Comparison of ENCODE assay signal across 1 cellular context in genomic region chr11:62708423-62709261, GRCh38.
TF ChIP-seq lines count a peak whose summit lies in the region.

No MANE protein-coding gene starts in this region.

TF ChIP-seq in WTC11, 78 proteins besides CTCF, POLR2A, EP300 and RAD21 (continued from another document):
- TF ChIP-seq ZNF532 (CRISPR knock-in tag; IDR thresholded peaks at IDR 0.05; ENCODE audit: borderline replicate concordance) (no peak), IRF1 (CRISPR knock-in tag; IDR thresholded peaks at IDR 0.05) (no peak), ZNF396 (CRISPR knock-in tag; IDR thresholded peaks at IDR 0.05; ENCODE audit: borderline replicate concordance) (no peak), ATF1 (CRISPR knock-in tag; IDR thresholded peaks at IDR 0.05) (no peak), PREB (CRISPR knock-in tag; IDR thresholded peaks at IDR 0.05; ENCODE audit: borderline replicate concordance) (no peak), ZNF219 (CRISPR knock-in tag; IDR thresholded peaks at IDR 0.05; ENCODE audit: borderline replicate concordance) (no peak), GABPB1 (CRISPR knock-in tag; IDR thresholded peaks at IDR 0.05) (no peak), RORB (CRISPR knock-in tag; IDR thresholded peaks at IDR 0.05) (no peak), E2F4 (CRISPR knock-in tag; IDR thresholded peaks at IDR 0.05; ENCODE audit: borderline replicate concordance, low read depth) (no peak), CREM (CRISPR knock-in tag; IDR thresholded peaks at IDR 0.05) (no peak)
